Comparison of ENCODE assay signal across 18 cellular contexts in the genomic region with DNA sequence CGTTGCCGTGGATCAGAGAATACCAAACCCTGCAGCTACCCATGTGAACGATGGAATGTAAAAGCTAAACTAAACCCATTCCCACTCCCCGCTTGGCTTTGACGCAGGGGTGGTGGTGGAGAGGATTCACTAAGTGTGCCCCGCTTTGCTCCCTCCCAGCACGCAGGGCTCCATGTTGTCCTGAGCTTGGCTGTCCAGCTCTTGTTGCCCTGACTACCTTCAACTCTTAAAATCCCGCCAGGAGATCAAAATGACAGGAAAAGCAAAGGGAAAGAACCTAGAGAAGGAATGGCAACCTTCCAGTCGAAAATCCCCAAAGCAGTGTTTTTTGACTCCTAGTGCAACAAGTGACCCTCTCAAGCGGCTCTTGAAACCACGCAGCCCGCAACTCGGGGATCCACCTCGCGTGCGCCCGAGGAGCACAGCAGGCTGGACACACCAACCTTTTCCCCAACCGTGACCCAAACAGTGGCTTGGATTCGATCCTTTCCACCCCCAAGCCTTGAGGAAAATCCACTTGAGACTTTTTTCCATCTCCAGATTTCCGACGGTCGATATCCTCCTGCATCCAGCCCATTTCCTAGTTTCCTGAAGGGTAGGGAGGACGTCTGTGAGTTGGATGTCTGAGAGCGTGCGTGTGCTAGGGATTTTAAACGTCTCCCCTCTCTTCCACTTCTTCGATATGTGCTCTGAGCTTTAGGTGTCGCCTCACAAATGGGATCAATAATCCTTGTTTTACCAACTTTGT. TPM values are rescaled to one million over a fixed set of nuclear protein-coding genes. Genes with fewer than 3 reads are reported as not detected.
A peak's percentile ranks its signal among the peaks of the same experiment; 100 is the strongest.
DNase-seq lines count a peak whose midpoint lies in the region; ATAC-seq and TF ChIP-seq lines count a peak whose summit lies in the region.
"Had no signal": no experiment of that assay in that cellular context is flagged by ENCODE, and none has a peak within 500 bp of the region (broad histone marks: within the 10 kb centered on the region; RNA-seq: fewer than 3 reads in every experiment).

No MANE protein-coding gene starts in this region.

- H3K79me2 ChIP-seq in ACC112 (ENCODE audit: control insufficient read depth, insufficient read depth, low read length, unreplicated experiment) = no peaks in the 10 kb centered on the region
- no peaks in the 10 kb centered on the region for H3K79me2 ChIP-seq in parathyroid adenoma

- TF ChIP-seq CTCF in glutamatergic neuron (IDR thresholded peaks at IDR 0.05; ENCODE audit: partially characterized antibody, unreplicated experiment) (no peak), parathyroid adenoma (IDR thresholded peaks at IDR 0.05) (no peak)

- H3K9me3 ChIP-seq in parathyroid adenoma (ENCODE audit: control insufficient read depth, low read length) = no peaks in the 10 kb centered on the region
- H3K9me3 ChIP-seq: breast epithelium, gastrocnemius medialis had no signal

- DNase-seq in NCI-H1105 (lab: John Stamatoyannopoulos, UW) = peak; percentile 9
- DNase-seq in glutamatergic neuron = no peak
- DNase-seq in NCI-H187 (lab: John Stamatoyannopoulos, UW) = no peak
- no peak for DNase-seq in stimulated activated CD4-positive, alpha-beta T cell treated with anti-CD3 and anti-CD28 coated beads, Interleukin-4, amount 100 ng/mL, for 1 hour
- DNase-seq in naive thymus-derived CD8-positive, alpha-beta T cell = no peak
- DNase-seq: activated CD8-positive, alpha-beta memory T cell treated with anti-CD3 and anti-CD28 coated beads, Interleukin-2, amount 50 U/mL, for 4 hours; activated naive CD4-positive, alpha-beta T cell treated with anti-CD3 and anti-CD28 coated beads, Interleukin-2, amount 50 U/mL, for 16 hours; DMS53; gastrocnemius medialis; HFFc6; naive B cell; OCI-M1 had no signal

- peaks cover 7% of the 10 kb centered on the region for H3K9me3 Mint-ChIP-seq in glutamatergic neuron (ENCODE audit: unreplicated experiment)
- peaks cover 0 to 6% (median 0%) of the 10 kb centered on the region in 9 donors for H3K9me3 Mint-ChIP-seq in naive thymus-derived CD8-positive, alpha-beta T cell

- peak overlapping the region; percentile 94; the same call in 1 of the 2 replicates for H3K4me3 ChIP-seq in ACC112 (ENCODE audit: low read depth, low read length)
- H3K4me3 ChIP-seq in parathyroid adenoma (ENCODE audit: low read depth, low read length) = peak overlapping the region; percentile 74

- H3K36me3 ChIP-seq in ACC112 (ENCODE audit: insufficient read depth, low read length) (no peaks in the 10 kb centered on the region), parathyroid adenoma (ENCODE audit: control insufficient read depth, insufficient read depth, low read length) (no peaks in the 10 kb centered on the region)
- H3K36me3 ChIP-seq: breast epithelium, gastrocnemius medialis had no signal

- ATAC-seq in GM18867 (IDR thresholded peaks at IDR 0.05; ENCODE audit: unreplicated experiment) = no peak
- ATAC-seq in naive thymus-derived CD8-positive, alpha-beta T cell = no peak
- ATAC-seq: gastrocnemius medialis had no signal

- H3K27ac Mint-ChIP-seq in glutamatergic neuron (ENCODE audit: unreplicated experiment) = no peak overlapping the region
- peak overlapping the region in 1 of 10 donors; percentile 40 for H3K27ac Mint-ChIP-seq in naive thymus-derived CD8-positive, alpha-beta T cell
- H3K27ac Mint-ChIP-seq: HFFc6, naive B cell had no signal

- no peaks in the 10 kb centered on the region for H3K4me1 ChIP-seq in ACC112 (ENCODE audit: control insufficient read depth, insufficient read depth, low read length, unreplicated experiment)
- no peaks in the 10 kb centered on the region for H3K4me1 ChIP-seq in parathyroid adenoma
- H3K4me1 ChIP-seq: breast epithelium had no signal

- no peaks in the 10 kb centered on the region for H3K36me3 Mint-ChIP-seq in glutamatergic neuron (ENCODE audit: unreplicated experiment)
- peaks cover 0 to 4% (median 2%) of the 10 kb centered on the region in 3 donors for H3K36me3 Mint-ChIP-seq in naive thymus-derived CD8-positive, alpha-beta T cell

- H3K27me3 ChIP-seq in ACC112 (ENCODE audit: insufficient read depth, low read length) = peaks cover 74% of the 10 kb centered on the region
- no peaks in the 10 kb centered on the region for H3K27me3 ChIP-seq in parathyroid adenoma (ENCODE audit: control insufficient read depth, insufficient read depth, low read length)

- H3K9ac ChIP-seq in parathyroid adenoma = no peak overlapping the region

- peaks cover 14% of the 10 kb centered on the region for H3K27me3 Mint-ChIP-seq in glutamatergic neuron (ENCODE audit: unreplicated experiment)
- peaks cover 10 to 37% (median 33%) of the 10 kb centered on the region in 5 donors for H3K27me3 Mint-ChIP-seq in naive thymus-derived CD8-positive, alpha-beta T cell

- H3K4me3 Mint-ChIP-seq in glutamatergic neuron (ENCODE audit: unreplicated experiment) = peak overlapping the region; percentile 85
- peak overlapping the region in 1 of 10 donors; percentile 10 for H3K4me3 Mint-ChIP-seq in naive thymus-derived CD8-positive, alpha-beta T cell
- H3K4me3 Mint-ChIP-seq: HFFc6 had no signal

- no peak overlapping the region for H3K27ac ChIP-seq in ACC112 (ENCODE audit: low read depth, low read length)
- H3K27ac ChIP-seq in parathyroid adenoma = no peak overlapping the region
- H3K27ac ChIP-seq: breast epithelium, gastrocnemius medialis, HL-60, skin epidermis had no signal

- POLR2A ChIA-PET in naive thymus-derived CD8-positive, alpha-beta T cell (lab: Charles Lee) = no interaction called here

- peak overlapping the region; percentile 87 for H3K4me2 ChIP-seq in parathyroid adenoma (ENCODE audit: low read length)

- H3K4me1 Mint-ChIP-seq in glutamatergic neuron (ENCODE audit: low read depth, unreplicated experiment) = no peaks in the 10 kb centered on the region
- peaks cover 0 to 9% (median 4%) of the 10 kb centered on the region in 4 donors for H3K4me1 Mint-ChIP-seq in naive thymus-derived CD8-positive, alpha-beta T cell

- H2AFZ ChIP-seq in ACC112 (ENCODE audit: low read length, unreplicated experiment) = no peak overlapping the region
- no peak overlapping the region for H2AFZ ChIP-seq in parathyroid adenoma

RNA-seq across cellular contexts. Expression of gene SYT10, which starts 1.4 kb away (rescaled TPM):
- total RNA-seq in glutamatergic neuron (ENCODE audit: unreplicated experiment) = not detected
- total RNA-seq in naive thymus-derived CD8-positive, alpha-beta T cell = not detected
- polyA plus RNA-seq in naive thymus-derived CD8-positive, alpha-beta T cell = not detected
- total RNA-seq: breast epithelium, gastrocnemius medialis, HFFc6 had no signal
